Comparison of ENCODE assay signal across 8 cellular contexts in the genomic region with DNA sequence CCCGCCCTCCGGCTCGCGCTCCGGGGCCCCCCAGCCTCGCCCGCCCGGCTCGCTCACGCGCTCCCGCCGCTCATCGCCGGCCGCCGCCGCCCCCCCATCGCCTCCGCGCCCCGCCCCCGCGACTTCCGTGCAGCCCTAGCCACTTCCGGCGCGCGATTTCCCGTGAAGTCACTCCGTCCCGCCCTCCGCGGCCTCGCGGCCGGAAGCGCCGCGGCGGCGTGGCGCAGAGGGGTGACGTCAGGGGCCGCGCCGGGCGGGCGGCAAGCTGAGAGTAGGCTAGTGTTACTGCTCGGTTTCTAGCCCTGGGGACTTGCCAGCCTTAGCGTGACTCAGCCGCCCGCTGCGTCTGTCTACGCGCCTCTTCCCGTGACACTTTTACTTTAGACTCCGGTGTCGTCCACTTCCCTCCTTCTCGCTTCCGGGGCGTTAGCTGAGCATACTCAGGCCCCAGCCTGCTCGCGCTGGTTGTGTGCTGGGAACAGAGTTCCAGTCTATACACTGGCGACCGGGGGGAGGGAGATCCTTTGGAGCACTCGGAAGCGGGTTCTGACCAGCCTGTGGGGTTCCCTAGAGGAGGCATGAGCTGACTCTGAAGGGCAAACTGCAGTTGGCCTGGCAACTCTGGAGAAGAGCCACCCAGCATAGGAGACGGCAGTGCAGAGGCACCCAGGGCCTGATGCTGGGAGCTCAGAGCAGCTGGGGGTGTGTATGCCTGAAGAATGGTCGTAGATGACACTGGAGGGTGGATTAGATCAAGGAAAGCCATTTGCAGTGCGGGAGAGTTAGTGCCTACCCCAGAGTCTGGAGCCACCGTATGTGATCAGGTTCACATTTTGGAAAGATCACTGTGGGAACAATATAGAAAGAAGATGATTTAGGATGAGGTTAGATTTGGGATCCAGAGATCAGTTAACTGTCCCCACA. TPM values are rescaled to one million over a fixed set of nuclear protein-coding genes. Genes with fewer than 3 reads are reported as not detected.
DNase-seq lines count a peak whose midpoint lies in the region; FAIRE-seq and TF ChIP-seq lines count a peak whose summit lies in the region.

A gene (minus strand): TSS at position 137 of the 924 bp plus-strand sequence. CDS start 182 bp downstream, outside the sequence.

- peaks cover 9% of the 10 kb centered on the region for H3K79me1 ChIP-seq in neuronal stem cell (ENCODE audit: low read depth, low read length)

- H3K4me1 Mint-ChIP-seq in HFFc6 (ENCODE audit: low read depth) = peaks cover 46% of the 10 kb centered on the region

- no peak within 1 kb of the TSS for H2BK5ac ChIP-seq in neuronal stem cell (ENCODE audit: low read length)

- peaks cover 5 to 39% of the 10 kb centered on the region in 2 donors for H3K36me3 ChIP-seq in neuronal stem cell (replicated peaks in 1 of 2; ENCODE audit: control insufficient read depth in 2 of 2, insufficient read depth in 2 of 2, low read length in 2 of 2)
- peaks cover 0 to 5% (median 0%) of the 10 kb centered on the region in 5 donors for H3K36me3 ChIP-seq in subcutaneous abdominal adipose tissue (ENCODE audit: control insufficient read depth in 5 of 5, insufficient read depth in 5 of 5, low read length in 5 of 5)

- peaks cover 13 to 27% of the 10 kb centered on the region in 2 donors for H3K4me1 ChIP-seq in neuronal stem cell (ENCODE audit: control insufficient read depth in 2 of 2, insufficient read depth in 1 of 2, low read depth in 1 of 2, low read length in 2 of 2)
- H3K4me1 ChIP-seq in subcutaneous abdominal adipose tissue (ENCODE audit: control insufficient read depth in 5 of 5, insufficient read depth in 5 of 5, low read length in 5 of 5) = peaks cover 12 to 51% (median 47%) of the 10 kb centered on the region in 5 donors

- no peak for FAIRE-seq in frontal cortex (lab: Jason Lieb, UNC)

- in situ Hi-C loops in SK-MEL-5 (cut with HindIII; ENCODE audit: low pct_unique_long_range_greater_than_20kb, low sequenced_read_pairs) = no loop called here

- H3K4me3 ChIP-seq in neuronal stem cell (ENCODE audit: low read length in 2 of 2) = peak within 1 kb of the TSS; percentile 95 to 97
- peak within 1 kb of the TSS; percentile 88 to 94 (median 92) for H3K4me3 ChIP-seq in subcutaneous abdominal adipose tissue (ENCODE audit: low read depth in 1 of 5, low read length in 5 of 5)

- no peak within 1 kb of the TSS for H4K91ac ChIP-seq in neuronal stem cell (ENCODE audit: low read depth, low read length, poor library complexity)

- H3K18ac ChIP-seq in neuronal stem cell (ENCODE audit: low read length) = peak within 1 kb of the TSS; percentile 94

- H3K23ac ChIP-seq in neuronal stem cell (ENCODE audit: low read depth, low read length, poor library complexity) = peak within 1 kb of the TSS; percentile 70

- no peaks in the 10 kb centered on the region; the same call in 1 of the 2 replicates for H3K9me3 Mint-ChIP-seq in HFFc6

- H3K27ac ChIP-seq in neuronal stem cell (replicated peaks; ENCODE audit: low read length) (peak within 1 kb of the TSS; percentile 84), subcutaneous abdominal adipose tissue (ENCODE audit: low read depth, low read length) (peak within 1 kb of the TSS; percentile 100)

- no peaks in the 10 kb centered on the region for H3K9me3 ChIP-seq in neuronal stem cell (replicated peaks in 1 of 2; ENCODE audit: control insufficient read depth in 2 of 2, insufficient read depth in 1 of 2, low read depth in 1 of 2, low read length in 2 of 2)
- H3K9me3 ChIP-seq in subcutaneous abdominal adipose tissue (ENCODE audit: control insufficient read depth in 5 of 5, low read length in 5 of 5) = no peaks in the 10 kb centered on the region

- peaks cover 37% of the 10 kb centered on the region for H3K36me3 Mint-ChIP-seq in HFFc6 (ENCODE audit: low read depth)

- TF ChIP-seq CTCF in HFFc6 (IDR thresholded peaks at IDR 0.05) = no peak

- H3K4me3 Mint-ChIP-seq in HFFc6 = peak within 1 kb of the TSS; percentile 99

- H3K27me3 Mint-ChIP-seq in HFFc6 (ENCODE audit: insufficient read depth) = peaks cover 5% of the 10 kb centered on the region

- H3K4me2 ChIP-seq in neuronal stem cell (ENCODE audit: insufficient read depth, low read length, poor library complexity, severe bottlenecking) = peak within 1 kb of the TSS; percentile 95

- H3K27ac Mint-ChIP-seq in HFFc6 = peak within 1 kb of the TSS; percentile 100

- no CpG with 5 or more reads among the region's 72 CpGs for WGBS in neuronal stem cell (ENCODE audit: extremely low coverage in 2 of 2, insufficient read length in 2 of 2, insufficient replicate concordance in 1 of 2), 2 donors

- H2AK5ac ChIP-seq in neuronal stem cell (ENCODE audit: low read depth, low read length) = peak within 1 kb of the TSS; percentile 0

- peak within 1 kb of the TSS; percentile 37 for H2BK120ac ChIP-seq in neuronal stem cell (ENCODE audit: low read depth, low read length)

- H3K4ac ChIP-seq in neuronal stem cell (ENCODE audit: low read length) = no peak within 1 kb of the TSS

- peak within 1 kb of the TSS; percentile 97 for H3K9ac ChIP-seq in neuronal stem cell (ENCODE audit: low read depth, low read length, poor library complexity)
- peak within 1 kb of the TSS; percentile 95 to 99 (median 97) for H3K9ac ChIP-seq in subcutaneous abdominal adipose tissue (ENCODE audit: low read length in 5 of 5)

- peaks cover 0 to 2% (median 0%) of the 10 kb centered on the region in 3 experiments for H3K27me3 ChIP-seq in neuronal stem cell (ENCODE audit: control insufficient read depth in 3 of 3, insufficient read depth in 3 of 3, low read depth in 1 of 3, low read length in 3 of 3)
- H3K27me3 ChIP-seq in subcutaneous abdominal adipose tissue (ENCODE audit: control insufficient read depth in 5 of 5, insufficient read depth in 4 of 5, low read length in 5 of 5) = no peaks in the 10 kb centered on the region

- H2AFZ ChIP-seq in neuronal stem cell (ENCODE audit: low read length) = peak within 1 kb of the TSS; percentile 95

- H2BK15ac ChIP-seq in neuronal stem cell (ENCODE audit: low read length) = no peak within 1 kb of the TSS

- DNase-seq in GM04504 (ENCODE audit: low read depth) (peak; percentile 96), HFFc6 (peak; percentile 98), NAMALWA (ENCODE audit: low spot score) (peak; percentile 99), SK-MEL-5 (ENCODE audit: low read depth, low spot score) (peak; percentile 99), frontal cortex (ENCODE audit: low spot score in 2 of 2) (peak; percentile 95 to 98), neuronal stem cell (ENCODE audit: low spot score) (peak; percentile 93)
- DNase-seq in activated naive CD4-positive, alpha-beta T cell treated with Interleukin-2 at 50 U/mL for 16 hours = peak; percentile 96

- H3K14ac ChIP-seq in neuronal stem cell (ENCODE audit: low read length) = no peak within 1 kb of the TSS

- H2BK12ac ChIP-seq in neuronal stem cell (ENCODE audit: low read length) = no peak within 1 kb of the TSS

- no peak within 1 kb of the TSS for H4K8ac ChIP-seq in neuronal stem cell (ENCODE audit: low read depth, low read length)

RNA-seq across cellular contexts. Expression of the gene that starts here (rescaled TPM):
- 10 to 100 TPM; 22.2 to 32.2 (median 26.0) TPM for total RNA-seq in HFFc6 (2021; fragmentation: NEBNext Ultra II Directional; extraction: Animal tissue kit (Norgen Biotek cat#: 25700))
- 23.4 and 24.0 TPM in 2 replicates for total RNA-seq in SK-MEL-5 (2014; rRNA removed; shearing (Covaris generic))
- 17.2 and 23.3 TPM in 2 replicates for polyA plus RNA-seq in SK-MEL-5 (2015; cell fraction: cytosol; rRNA removed)
- polyA plus RNA-seq in SK-MEL-5 (2015; cell fraction: nucleus; rRNA removed) = 39.3 and 44.8 TPM in 2 replicates
- 36.7 TPM for total RNA-seq in frontal cortex
- polyA plus RNA-seq in neuronal stem cell (2013, experiment 1 of 2) = 12.2 TPM
- 12.7 TPM for polyA plus RNA-seq in neuronal stem cell (2013, experiment 2 of 2)

Comparison
In these comparisons a context has a peak if more than half of its experiments do, and no peak if none do; other contexts are left out.
1. Peak in every context shown above with its lines: DNase-seq, H3K4me3 ChIP-seq and H3K27ac ChIP-seq.